8 cellular contexts compared by ENCODE assay signal in genomic region chr5:123511290-123511647, GRCh38. TPM values are rescaled to one million over a fixed set of nuclear protein-coding genes. Genes with fewer than 3 reads are reported as not detected.
DNase-seq lines count a peak whose midpoint lies in the region; ATAC-seq and TF ChIP-seq lines count a peak whose summit lies in the region.

No MANE protein-coding gene starts in this region.

- H3K4me3 ChIP-seq in BLaER1 treated with 17β-estradiol and CSF1 and Interleukin-3, amounts not matched to agents 10 nM and 100 nM = peak overlapping the region; percentile 74 to 95 (median 88)
- H3K4me3 ChIP-seq in effector memory CD4-positive, alpha-beta T cell (ENCODE audit: insufficient read depth, low read depth, low read length, poor library complexity, severe bottlenecking) = peak overlapping the region; percentile 84
- peak overlapping the region; percentile 91 for H3K4me3 ChIP-seq in neural progenitor cell

- peak overlapping the region in 10 of 11 experiments; percentile 63 to 96 (median 93); a peak in 17 of 22 replicates for H3K27ac ChIP-seq in BLaER1 treated with 17β-estradiol and CSF1 and Interleukin-3, amounts not matched to agents 10 nM and 100 nM
- peak overlapping the region; percentile 76 for H3K27ac ChIP-seq in effector memory CD4-positive, alpha-beta T cell (ENCODE audit: insufficient read depth, low read length, poor library complexity, severe bottlenecking)
- H3K27ac ChIP-seq in neural progenitor cell = no peak overlapping the region

- peaks cover 0 to 32% (median 18%) of the 10 kb centered on the region in 11 experiments; a peak in 11 of 22 replicates for H4K20me1 ChIP-seq in BLaER1 treated with 17β-estradiol and CSF1 and Interleukin-3, amounts not matched to agents 10 nM and 100 nM
- peaks cover 33% of the 10 kb centered on the region for H4K20me1 ChIP-seq in neural progenitor cell (ENCODE audit: low read depth)

- peak overlapping the region; percentile 95 for H3K4me3 Mint-ChIP-seq in neural progenitor cell

- H3K27me3 Mint-ChIP-seq in neural progenitor cell (ENCODE audit: insufficient read depth, low read depth) = peaks cover 2% of the 10 kb centered on the region

- H3F3A ChIP-seq in neural progenitor cell (ENCODE audit: low read depth) = peaks cover 13% of the 10 kb centered on the region

- no peaks in the 10 kb centered on the region for H3K9me3 Mint-ChIP-seq in neural progenitor cell

- peaks cover 12 to 20% (median 18%) of the 10 kb centered on the region in 10 experiments; a peak in 19 of 20 replicates for H3K4me1 ChIP-seq in BLaER1 treated with 17β-estradiol and CSF1 and Interleukin-3, amounts not matched to agents 10 nM and 100 nM
- peaks cover 13% of the 10 kb centered on the region for H3K4me1 ChIP-seq in effector memory CD4-positive, alpha-beta T cell (ENCODE audit: control insufficient read depth, insufficient read depth, low read length, poor library complexity, severe bottlenecking)
- peaks cover 38% of the 10 kb centered on the region for H3K4me1 ChIP-seq in neural progenitor cell

- ATAC-seq in HG03196 (IDR thresholded peaks at IDR 0.05; ENCODE audit: unreplicated experiment) (no peak), GM21381 (IDR thresholded peaks at IDR 0.05; ENCODE audit: unreplicated experiment) (no peak)

- peak overlapping the region; percentile 55 for H3K27ac Mint-ChIP-seq in neural progenitor cell

- no peak for TF ChIP-seq CTCF in neural progenitor cell (IDR thresholded peaks at IDR 0.05)

- H3K9ac ChIP-seq in BLaER1 treated with 17β-estradiol and CSF1 and Interleukin-3, amounts not matched to agents 10 nM and 100 nM = peak overlapping the region; percentile 70 to 97 (median 94); a peak in 20 of 22 replicates
- peak overlapping the region; percentile 62 for H3K9ac ChIP-seq in neural progenitor cell

- peak overlapping the region; percentile 3 for H2AFZ ChIP-seq in neural progenitor cell (replicated peaks)

- H3K27me3 ChIP-seq in BLaER1 treated with 17β-estradiol and CSF1 and Interleukin-3, amounts not matched to agents 10 nM and 100 nM = no peaks in the 10 kb centered on the region
- no peaks in the 10 kb centered on the region for H3K27me3 ChIP-seq in effector memory CD4-positive, alpha-beta T cell (replicated peaks; ENCODE audit: control insufficient read depth, insufficient read depth, low read length, poor library complexity, severe bottlenecking)
- H3K27me3 ChIP-seq in neural progenitor cell = no peaks in the 10 kb centered on the region

- H3K4me2 ChIP-seq in BLaER1 treated with 17β-estradiol and CSF1 and Interleukin-3, amounts not matched to agents 10 nM and 100 nM = peak overlapping the region; percentile 59 to 80 (median 74)
- H3K4me2 ChIP-seq in neural progenitor cell = peak overlapping the region; percentile 97

- peak; percentile 70 for DNase-seq in NCI-H226
- no peak for DNase-seq in effector memory CD4-positive, alpha-beta T cell
- DNase-seq in neural progenitor cell (ENCODE audit: low spot score) = peak; percentile 17
- DNase-seq in dermis blood vessel endothelial cell = no peak
- DNase-seq in activated effector memory CD4-positive, alpha-beta T cell treated with Interleukin-2 at 50 U/mL for 16 hours = no peak

- peaks cover 3% of the 10 kb centered on the region for H3K36me3 Mint-ChIP-seq in neural progenitor cell

- peaks cover 27% of the 10 kb centered on the region for H3K4me1 Mint-ChIP-seq in neural progenitor cell

- peaks cover 37% of the 10 kb centered on the region for H3K79me2 ChIP-seq in neural progenitor cell (ENCODE audit: low read depth)

- H3K9me3 ChIP-seq in BLaER1 treated with 17β-estradiol and CSF1 and Interleukin-3, amounts not matched to agents 10 nM and 100 nM (replicated peaks in 1 of 11) = no peaks in the 10 kb centered on the region
- H3K9me3 ChIP-seq in effector memory CD4-positive, alpha-beta T cell (ENCODE audit: control insufficient read depth, low read length) = no peaks in the 10 kb centered on the region
- H3K9me3 ChIP-seq in neural progenitor cell (ENCODE audit: low read depth) = no peaks in the 10 kb centered on the region

- H3K36me3 ChIP-seq in BLaER1 treated with 17β-estradiol and CSF1 and Interleukin-3, amounts not matched to agents 10 nM and 100 nM = no peaks in the 10 kb centered on the region
- H3K36me3 ChIP-seq in effector memory CD4-positive, alpha-beta T cell (ENCODE audit: control insufficient read depth, insufficient read depth, low read length) = no peaks in the 10 kb centered on the region
- no peaks in the 10 kb centered on the region for H3K36me3 ChIP-seq in neural progenitor cell

RNA-seq across cellular contexts. Expression of gene CSNK1G3, which starts 0.7 kb away (rescaled TPM):
- total RNA-seq in neural progenitor cell (ENCODE audit: low replicate concordance) = 86.1 and 96.7 TPM in 2 replicates
- 66.0 and 66.1 TPM in 2 replicates for total RNA-seq in dermis blood vessel endothelial cell

Comparison
In these comparisons a context has a peak if more than half of its experiments do, and no peak if none do; other contexts are left out.
1. DNase-seq: peak in NCI-H226 (single experiment) and neural progenitor cell (single experiment); none in effector memory CD4-positive, alpha-beta T cell (0 of 3), dermis blood vessel endothelial cell (single experiment) and activated effector memory CD4-positive, alpha-beta T cell treated with Interleukin-2 at 50 U/mL for 16 hours (single experiment).
2. Peak in every context shown above with its lines, with median percentiles within 50 percentile points of each other: H3K4me3 ChIP-seq.